Comparison of ENCODE assay signal across 8 cellular contexts in the genomic region with DNA sequence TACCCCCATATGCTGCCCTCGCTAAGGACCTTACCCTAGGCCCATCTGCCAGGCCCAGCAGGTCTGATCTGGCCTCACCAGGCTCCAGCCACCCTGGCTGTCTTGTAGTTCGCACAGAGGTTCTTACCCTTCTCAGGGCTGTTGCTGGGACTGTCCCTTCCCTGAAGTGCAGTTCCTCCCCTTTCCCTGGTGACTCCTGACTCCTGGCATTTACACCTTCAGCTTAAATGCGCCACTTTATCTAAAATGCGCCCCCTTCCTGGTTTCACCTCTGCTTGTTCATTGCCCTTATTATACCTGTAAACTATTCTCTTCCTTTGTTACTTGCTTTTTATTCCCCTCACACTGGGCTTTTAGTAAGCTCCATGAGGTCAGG. TPM values are rescaled to one million over a fixed set of nuclear protein-coding genes. Genes with fewer than 3 reads are reported as not detected.
DNase-seq lines count a peak whose midpoint lies in the region; ATAC-seq, FAIRE-seq and TF ChIP-seq lines count a peak whose summit lies in the region.

No MANE protein-coding gene starts in this region.

- H3K4me3 ChIP-seq in HFF-Myc (replicated peaks; ENCODE audit: low read depth, low read length) (peak overlapping the region; percentile 46), kidney (ENCODE audit: low read length in 2 of 2) (peak overlapping the region; percentile 43 to 60)

- H3K27ac ChIP-seq in kidney (ENCODE audit: low read depth in 2 of 2, low read length in 2 of 2) (peak overlapping the region; percentile 91), temporal lobe (ENCODE audit: low read depth, low read length) (peak overlapping the region; percentile 91)

- DNase-seq in CD14-positive monocyte (ENCODE audit: low spot score) (no peak), HFF-Myc (ENCODE audit: extremely low read depth, low read depth) (no peak), kidney (no peak), NCI-H226 (no peak), SHP77 (lab: John Stamatoyannopoulos, UW) (no peak)
- DNase-seq in activated naive CD8-positive, alpha-beta T cell treated with anti-CD3 and anti-CD28 coated beads for 36 hours = peak; percentile 13

- peaks cover 2 to 12% of the 10 kb centered on the region in 2 donors for H3K36me3 ChIP-seq in kidney (ENCODE audit: control insufficient read depth in 1 of 2, insufficient read depth in 2 of 2, low read length in 2 of 2)

- H3K9me3 ChIP-seq in kidney (ENCODE audit: control insufficient read depth in 1 of 2, low read length in 2 of 2) = no peaks in the 10 kb centered on the region

- TF ChIP-seq CTCF in CD14-positive monocyte (IDR thresholded peaks at IDR 0.05) (no peak), HFF-Myc (IDR thresholded peaks at IDR 0.05; ENCODE audit: low read depth, low read length, missing control alignments) (no peak), kidney (IDR thresholded peaks at IDR 0.05; ENCODE audit: borderline replicate concordance, extremely low read depth, insufficient read depth) (no peak)

- peaks cover 0 to 2% (median 0%) of the 10 kb centered on the region in 7 donors for H3K9me3 Mint-ChIP-seq in CD14-positive monocyte
- H3K9me3 Mint-ChIP-seq in activated naive CD8-positive, alpha-beta T cell treated with anti-CD3 and anti-CD28 coated beads for 36 hours = no peaks in the 10 kb centered on the region

- H3K36me3 Mint-ChIP-seq in CD14-positive monocyte = peaks cover 54 to 62% of the 10 kb centered on the region in 2 donors
- H3K36me3 Mint-ChIP-seq in activated naive CD8-positive, alpha-beta T cell treated with anti-CD3 and anti-CD28 coated beads for 36 hours = peaks cover 27% of the 10 kb centered on the region

- intact Hi-C loops in CD14-positive monocyte (cut with micrococcal nuclease) = no loop called here
- intact Hi-C loops in kidney (cut with DNase I) = no loop called here

- H3K4me1 ChIP-seq in kidney (ENCODE audit: control insufficient read depth in 1 of 2, insufficient read depth in 1 of 2, low read depth in 1 of 2, low read length in 2 of 2) = peaks cover 6 to 28% of the 10 kb centered on the region in 2 donors

- H3K27ac Mint-ChIP-seq in CD14-positive monocyte = peak overlapping the region; percentile 93 to 96 (median 95)
- H3K27ac Mint-ChIP-seq in activated naive CD8-positive, alpha-beta T cell treated with anti-CD3 and anti-CD28 coated beads for 36 hours = peak overlapping the region; percentile 91

- H3K4me3 Mint-ChIP-seq in CD14-positive monocyte = peak overlapping the region; percentile 93 to 94
- peak overlapping the region; percentile 84 for H3K4me3 Mint-ChIP-seq in activated naive CD8-positive, alpha-beta T cell treated with anti-CD3 and anti-CD28 coated beads for 36 hours

- H3K9ac ChIP-seq in kidney (ENCODE audit: low read length in 2 of 2) = peak overlapping the region; percentile 20 to 75

- peaks cover 30% of the 10 kb centered on the region for H3K4me1 Mint-ChIP-seq in CD14-positive monocyte
- H3K4me1 Mint-ChIP-seq in activated naive CD8-positive, alpha-beta T cell treated with anti-CD3 and anti-CD28 coated beads for 36 hours = peaks cover 31% of the 10 kb centered on the region

- FAIRE-seq in kidney (lab: Jason Lieb, UNC) = no peak

- no peak for ATAC-seq in GM18502 (IDR thresholded peaks at IDR 0.05; ENCODE audit: poor library complexity, unreplicated experiment)

- H3K27me3 Mint-ChIP-seq in CD14-positive monocyte (ENCODE audit: low read depth in 3 of 3) = peaks cover 0 to 5% (median 0%) of the 10 kb centered on the region in 3 donors
- no peaks in the 10 kb centered on the region for H3K27me3 Mint-ChIP-seq in activated naive CD8-positive, alpha-beta T cell treated with anti-CD3 and anti-CD28 coated beads for 36 hours

RNA-seq across cellular contexts. Expression of a gene that starts 0.8 kb away (rescaled TPM):
- polyA plus RNA-seq in CD14-positive monocyte (1 to 10 TPM; 1.1 to 1.8 TPM), kidney (ENCODE audit: insufficient read depth, low read depth, low replicate concordance) (27.5 TPM)
- total RNA-seq in activated naive CD8-positive, alpha-beta T cell treated with anti-CD3 and anti-CD28 coated beads for 36 hours = 10 to 100 TPM; 22.7 to 23.8 TPM
- total RNA-seq in kidney (61.0 TPM), temporal lobe (19.7 TPM)

RNA-seq across cellular contexts. Expression of a gene that starts 16.3 kb away (rescaled TPM):
- 100 to 1,000 TPM; 389 to 390 TPM for polyA plus RNA-seq in CD14-positive monocyte
- total RNA-seq in activated naive CD8-positive, alpha-beta T cell treated with anti-CD3 and anti-CD28 coated beads for 36 hours = 100 to 1,000 TPM; 251 to 253 TPM
- 164 TPM for total RNA-seq in kidney
- 138 TPM for polyA plus RNA-seq in kidney (ENCODE audit: insufficient read depth, low read depth, low replicate concordance)
- 101 TPM for total RNA-seq in temporal lobe

RNA-seq across cellular contexts. Expression of a gene that starts 17.0 kb away (rescaled TPM):
- polyA plus RNA-seq in CD14-positive monocyte (10 to 100 TPM; 36.1 to 46.9 TPM), kidney (ENCODE audit: insufficient read depth, low read depth, low replicate concordance) (58.4 TPM)
- total RNA-seq in activated naive CD8-positive, alpha-beta T cell treated with anti-CD3 and anti-CD28 coated beads for 36 hours = 10 to 100 TPM; 49.5 to 50.8 TPM
- total RNA-seq in kidney (65.1 TPM), temporal lobe (42.3 TPM)

RNA-seq across cellular contexts. Expression of a gene that starts 34.6 kb away (rescaled TPM):
- 10 to 100 TPM; 42.6 to 51.5 TPM for polyA plus RNA-seq in CD14-positive monocyte
- 10 to 100 TPM; 69.2 to 71.2 TPM for total RNA-seq in activated naive CD8-positive, alpha-beta T cell treated with anti-CD3 and anti-CD28 coated beads for 36 hours
- 29.1 TPM for total RNA-seq in kidney
- polyA plus RNA-seq in kidney (ENCODE audit: insufficient read depth, low read depth, low replicate concordance) = 53.2 TPM
- total RNA-seq in temporal lobe = 15.5 TPM

RNA-seq across cellular contexts. Expression of a gene that starts 39.5 kb away (rescaled TPM):
- polyA plus RNA-seq in CD14-positive monocyte (100 to 1,000 TPM; 118 to 137 TPM), kidney (ENCODE audit: insufficient read depth, low read depth, low replicate concordance) (52.7 TPM)
- total RNA-seq in activated naive CD8-positive, alpha-beta T cell treated with anti-CD3 and anti-CD28 coated beads for 36 hours = 10 to 100 TPM; 24.8 to 25.7 TPM
- total RNA-seq in kidney (31.2 TPM), temporal lobe (39.8 TPM)
